In genomic region chr15:92655178-92655995, GRCh38 we compare ENCODE assay signal across 7 cellular contexts. TPM values are rescaled to one million over a fixed set of nuclear protein-coding genes. Genes with fewer than 3 reads are reported as not detected.
DNase-seq lines count a peak whose midpoint lies in the region; ATAC-seq, FAIRE-seq and TF ChIP-seq lines count a peak whose summit lies in the region.

TSS of gene FAM174B (minus strand) at chr15:92655775.

- H3K36me3 Mint-ChIP-seq in immature natural killer cell = no peaks in the 10 kb centered on the region

- H3K79me2 ChIP-seq in smooth muscle cell (ENCODE audit: low read depth) = no peaks in the 10 kb centered on the region

- peak within 1 kb of the TSS; percentile 50 for H2AFZ ChIP-seq in smooth muscle cell (ENCODE audit: low read depth)

- peaks cover 12% of the 10 kb centered on the region for H3K4me1 ChIP-seq in NT2/D1 (ENCODE audit: insufficient read depth, insufficient read length)
- peaks cover 16% of the 10 kb centered on the region for H3K4me1 ChIP-seq in smooth muscle cell (ENCODE audit: low read depth)

- H3K36me3 ChIP-seq in NT2/D1 (ENCODE audit: insufficient read depth, insufficient read length, low read length) (peaks cover 31% of the 10 kb centered on the region), smooth muscle cell (ENCODE audit: low read depth) (no peaks in the 10 kb centered on the region)

- H3K4me3 ChIP-seq in GM12865 (ENCODE audit: low read depth, low read length) = peak within 1 kb of the TSS; percentile 65
- H3K4me3 ChIP-seq in NT2/D1 (ENCODE audit: insufficient read length, low read depth) = peak within 1 kb of the TSS; percentile 70
- peak within 1 kb of the TSS; percentile 38 for H3K4me3 ChIP-seq in astrocyte of the spinal cord (ENCODE audit: low read depth, low read length)
- H3K4me3 ChIP-seq in smooth muscle cell = peak within 1 kb of the TSS; percentile 58

- DNase-seq in GM12865 (ENCODE audit: low read depth) (peak; percentile 83), H54 (ENCODE audit: insufficient read length, low spot score) (no peak), NT2/D1 (ENCODE audit: low read depth, low spot score) (peak; percentile 49), astrocyte of the spinal cord (ENCODE audit: low read depth, low spot score) (no peak), immature natural killer cell (no peak), smooth muscle cell (lab: John Stamatoyannopoulos, UW; ENCODE audit: unreplicated experiment) (no peak)

- no peak within 1 kb of the TSS for H3K27ac ChIP-seq in smooth muscle cell (ENCODE audit: low read depth)

- in situ Hi-C loops in astrocyte of the spinal cord (cut with HindIII; ENCODE audit: low sequenced_read_pairs) = no loop called here

- H4K20me1 ChIP-seq in smooth muscle cell (ENCODE audit: low read depth) = no peaks in the 10 kb centered on the region

- H3F3A ChIP-seq in smooth muscle cell (ENCODE audit: low read depth) = no peaks in the 10 kb centered on the region

- no peaks in the 10 kb centered on the region for H3K9me3 Mint-ChIP-seq in immature natural killer cell

- H3K27me3 Mint-ChIP-seq in immature natural killer cell (ENCODE audit: low read depth in 3 of 3) = peaks cover 12 to 21% (median 13%) of the 10 kb centered on the region in 3 donors

- H3K4me3 Mint-ChIP-seq in immature natural killer cell = peak within 1 kb of the TSS in 4 of 5 donors; percentile 27 to 40 (median 32)

- FAIRE-seq in H54 (lab: Jason Lieb, UNC) = no peak

- no peak for ATAC-seq in GM18870 (IDR thresholded peaks at IDR 0.05; ENCODE audit: unreplicated experiment)

- no peak for TF ChIP-seq CTCF in GM12865 (IDR thresholded peaks at IDR 0.05; ENCODE audit: insufficient read depth, low read depth, low read length, missing control alignments)
- no peak for TF ChIP-seq CTCF in astrocyte of the spinal cord (IDR thresholded peaks at IDR 0.05; ENCODE audit: low read depth, low read length)
- TF ChIP-seq CTCF in smooth muscle cell (IDR thresholded peaks at IDR 0.05; ENCODE audit: borderline replicate concordance, insufficient read depth, poor library complexity, severe bottlenecking) = no peak

- H3K27ac Mint-ChIP-seq in immature natural killer cell = no peak within 1 kb of the TSS

- peak; percentile 49 for TF ChIP-seq POLR2A in H54 (IDR thresholded peaks at IDR 0.05; ENCODE audit: low read depth, low read length)

- H3K9me3 ChIP-seq in NT2/D1 (ENCODE audit: insufficient read depth, low read length) (peaks cover 23% of the 10 kb centered on the region), smooth muscle cell (replicated peaks; ENCODE audit: low read depth) (no peaks in the 10 kb centered on the region)

- peak within 1 kb of the TSS; percentile 90 for H3K4me2 ChIP-seq in smooth muscle cell

- H3K27me3 ChIP-seq in NT2/D1 (ENCODE audit: insufficient read depth, insufficient read length) = peaks cover 29% of the 10 kb centered on the region
- H3K27me3 ChIP-seq in smooth muscle cell (ENCODE audit: low read depth) = no peaks in the 10 kb centered on the region

- peak within 1 kb of the TSS; percentile 85 for H3K9ac ChIP-seq in NT2/D1 (ENCODE audit: insufficient read length, low read depth)
- no peak within 1 kb of the TSS for H3K9ac ChIP-seq in smooth muscle cell (ENCODE audit: low read depth)

- H3K4me1 Mint-ChIP-seq in immature natural killer cell = peaks cover 7 to 8% of the 10 kb centered on the region in 2 donors

- 2% methylated on average over 46 of the region's 100 CpGs for WGBS in smooth muscle cell (ENCODE audit: low lambda C conversion rate)

RNA-seq across cellular contexts. Expression of gene FAM174B, which starts in this region (rescaled TPM):
- polyA plus RNA-seq in immature natural killer cell (under 1 TPM in 2 of 3 donors, not detected in 1; 0.71 to 0.78 TPM), smooth muscle cell (2.0 and 4.6 TPM in 2 replicates)
- total RNA-seq in smooth muscle cell = 2.1 and 4.4 TPM in 2 replicates

Comparison
In these comparisons a context has a peak if more than half of its experiments do, and no peak if none do; other contexts are left out.
1. DNase-seq: peak in GM12865 (single experiment) and NT2/D1 (single experiment); none in H54 (single experiment), astrocyte of the spinal cord (single experiment), immature natural killer cell (0 of 3) and smooth muscle cell (single experiment).
2. Peak in every context shown above with its lines, with median percentiles within 50 percentile points of each other: H3K4me3 ChIP-seq.